ENCODE assay signal across 1 cellular context in genomic region chr4:154658680-154659402, GRCh38.
TF ChIP-seq lines count a peak whose summit lies in the region.

No MANE protein-coding gene starts in this region.

TF ChIP-seq in liver, 16 proteins besides CTCF, POLR2A, EP300 and RAD21 (continued from another document):
- TF ChIP-seq REST (IDR thresholded peaks at IDR 0.05) (peak; percentile 37), NR2F2 (IDR thresholded peaks at IDR 0.05) (no peak), JUND (IDR thresholded peaks at IDR 0.05) (no peak), ZBTB33 (IDR thresholded peaks at IDR 0.05) (peak; percentile 13), SP1 (IDR thresholded peaks at IDR 0.05) (peak; percentile 52), TAF1 (conservative IDR thresholded peaks at IDR 0.05) (no peak)
